In genomic region chr13:98958443-98958794, GRCh38 we compare ENCODE assay signal across 28 cellular contexts.
"Had no signal": no experiment of that assay in that cellular context is flagged by ENCODE, and none has a peak within 500 bp of the region (broad histone marks: within the 10 kb centered on the region; RNA-seq: fewer than 3 reads in every experiment).

No MANE protein-coding gene starts in this region.

- H3K27ac Mint-ChIP-seq: activated CD4-positive, alpha-beta T cell treated with anti-CD3 and anti-CD28 coated beads, Interleukin-2, amount 10 ng/mL, durations not matched to agents 24 days and 14 days; activated CD8-positive, alpha-beta T cell treated with anti-CD3 and anti-CD28 coated beads, Interleukin-2, amount 10 ng/mL, durations not matched to agents 7 days and 5 days; activated naive CD4-positive, alpha-beta T cell treated with anti-CD3 and anti-CD28 coated beads, Interleukin-2, amount 10 ng/mL, durations not matched to agents 7 days and 5 days; activated naive CD8-positive, alpha-beta T cell; activated naive CD8-positive, alpha-beta T cell treated with anti-CD3 and anti-CD28 coated beads, Interleukin-2, amount 50 U/mL, for 24 hours; activated T-cell treated with anti-CD3 and anti-CD28 coated beads, Interleukin-2, amount 50 U/mL, for 24 hours had no signal

- H3K9me3 Mint-ChIP-seq: activated CD4-positive, alpha-beta T cell treated with anti-CD3 and anti-CD28 coated beads, Interleukin-2, amount 10 ng/mL, durations not matched to agents 24 days and 14 days; activated naive CD4-positive, alpha-beta T cell treated with anti-CD3 and anti-CD28 coated beads, Interleukin-2, amount 10 ng/mL, durations not matched to agents 7 days and 5 days; activated naive CD8-positive, alpha-beta T cell treated with anti-CD3 and anti-CD28 coated beads, Interleukin-2, amount 50 U/mL, for 24 hours; activated T-cell treated with anti-CD3 and anti-CD28 coated beads, Interleukin-2, amount 50 U/mL, for 24 hours; brain had no signal

- H3K36me3 ChIP-seq: Peyer's patch had no signal

- ATAC-seq: activated CD8-positive, alpha-beta T cell treated with anti-CD3 and anti-CD28 coated beads, Interleukin-2, amount 10 ng/mL, durations not matched to agents 7 days and 5 days; PC-3; Right ventricle myocardium inferior had no signal

- H3K4me3 Mint-ChIP-seq: activated CD4-positive, alpha-beta T cell treated with anti-CD3 and anti-CD28 coated beads, Interleukin-2, amount 10 ng/mL, durations not matched to agents 24 days and 14 days; activated CD8-positive, alpha-beta T cell treated with anti-CD3 and anti-CD28 coated beads, Interleukin-2, amount 10 ng/mL, durations not matched to agents 7 days and 5 days; activated naive CD4-positive, alpha-beta T cell treated with anti-CD3 and anti-CD28 coated beads, Interleukin-2, amount 10 ng/mL, durations not matched to agents 7 days and 5 days; activated naive CD8-positive, alpha-beta T cell; activated naive CD8-positive, alpha-beta T cell treated with anti-CD3 and anti-CD28 coated beads, Interleukin-2, amount 50 U/mL, for 24 hours; activated T-cell treated with anti-CD3 and anti-CD28 coated beads, Interleukin-2, amount 50 U/mL, for 24 hours; brain had no signal

- H3K4me1 ChIP-seq: Peyer's patch had no signal

- H3K9me3 ChIP-seq: Peyer's patch had no signal

- H3K36me3 Mint-ChIP-seq: brain had no signal

- H3K4me3 ChIP-seq: Peyer's patch had no signal

- H3K27me3 Mint-ChIP-seq: activated CD4-positive, alpha-beta T cell treated with anti-CD3 and anti-CD28 coated beads, Interleukin-2, amount 10 ng/mL, durations not matched to agents 24 days and 14 days; activated naive CD4-positive, alpha-beta T cell treated with anti-CD3 and anti-CD28 coated beads, Interleukin-2, amount 10 ng/mL, durations not matched to agents 7 days and 5 days; activated naive CD8-positive, alpha-beta T cell; activated naive CD8-positive, alpha-beta T cell treated with anti-CD3 and anti-CD28 coated beads, Interleukin-2, amount 50 U/mL, for 24 hours; activated T-cell treated with anti-CD3 and anti-CD28 coated beads, Interleukin-2, amount 50 U/mL, for 24 hours; brain had no signal

- DNase-seq: activated CD4-positive, alpha-beta T cell treated with anti-CD3 and anti-CD28 coated beads, Interleukin-2, amount 10 ng/mL, durations not matched to agents 24 days and 14 days; activated CD4-positive, alpha-beta T cell treated with anti-CD3 and anti-CD28 coated beads, Interleukin-2, amount 50 U/mL, for 48 hours; activated CD8-positive, alpha-beta T cell treated with anti-CD3 and anti-CD28 coated beads, Interleukin-2, amount 10 ng/mL, durations not matched to agents 7 days and 5 days; activated effector memory CD4-positive, alpha-beta T cell treated with Interleukin-2 at 50 U/mL for 16 hours; activated naive CD4-positive, alpha-beta T cell treated with anti-CD3 and anti-CD28 coated beads, Interleukin-2, amount 10 ng/mL, durations not matched to agents 7 days and 5 days; activated naive CD8-positive, alpha-beta T cell treated with anti-CD3 and anti-CD28 coated beads, Interleukin-2, amount 50 U/mL, for 24 hours; activated T-cell treated with anti-CD3 and anti-CD28 coated beads, Interleukin-2, amount 50 U/mL, for 24 hours; anterior cingulate cortex; central memory CD4-positive, alpha-beta T cell; KG1; MM.1S; MV-4-11; NCI-H1092; NCI-H1436 treated with DMSO at 0.1 percent for 48 hours; NCI-H1694 treated with DMSO at 0.1 percent for 48 hours; NCI-H2029; NCI-H345; NCI-H524 treated with DMSO at 0.1 percent for 48 hours; NCI-H748 treated with DMSO at 0.1 percent for 48 hours; NK-92 treated with Interleukin-12 subunit alpha and Interleukin-12 subunit beta, amount 100 ng/mL, for 24 hours; PC-3; Peyer's patch; RPMI8226; SIG-M5; T1000 had no signal

- H3K27ac ChIP-seq: Peyer's patch had no signal

- H3K27me3 ChIP-seq: Peyer's patch had no signal
